11 cellular contexts compared by ENCODE assay signal in genomic region chr20:9323622-9324021, GRCh38.
DNase-seq lines count a peak whose midpoint lies in the region; ATAC-seq and TF ChIP-seq lines count a peak whose summit lies in the region.
"Had no signal": no experiment of that assay in that cellular context is flagged by ENCODE, and none has a peak within 500 bp of the region (broad histone marks: within the 10 kb centered on the region; RNA-seq: fewer than 3 reads in every experiment).

No MANE protein-coding gene starts in this region.

- no peak overlapping the region for H3K27ac ChIP-seq in neuronal stem cell (replicated peaks; ENCODE audit: low read length)
- H3K27ac ChIP-seq: epithelial cell of prostate, thoracic aorta had no signal

- no CpG with 5 or more reads among the region's 4 CpGs for WGBS in neuronal stem cell (ENCODE audit: extremely low coverage in 2 of 2, insufficient read length in 2 of 2, insufficient replicate concordance in 1 of 2), 2 donors

- no peaks in the 10 kb centered on the region for H3K9me3 Mint-ChIP-seq in HFFc6

- no peak overlapping the region for H2BK5ac ChIP-seq in neuronal stem cell (ENCODE audit: low read length)

- no peak overlapping the region for H3K14ac ChIP-seq in neuronal stem cell (ENCODE audit: low read length)

- H3K9me3 ChIP-seq in neuronal stem cell (replicated peaks in 1 of 2; ENCODE audit: control insufficient read depth in 2 of 2, insufficient read depth in 1 of 2, low read depth in 1 of 2, low read length in 2 of 2) = no peaks in the 10 kb centered on the region
- H3K9me3 ChIP-seq: thoracic aorta had no signal

- no peak overlapping the region for H2AFZ ChIP-seq in neuronal stem cell (ENCODE audit: low read length)

- intact Hi-C loops in left colon (cut with DNase I, micrococcal nuclease) = no loop called here

- no peak overlapping the region for H2BK120ac ChIP-seq in neuronal stem cell (ENCODE audit: low read depth, low read length)

- H3K79me1 ChIP-seq in neuronal stem cell (ENCODE audit: low read depth, low read length) = no peaks in the 10 kb centered on the region

- H3K18ac ChIP-seq in neuronal stem cell (ENCODE audit: low read length) = no peak overlapping the region

- no peak overlapping the region for H2BK15ac ChIP-seq in neuronal stem cell (ENCODE audit: low read length)

- H3K27me3 Mint-ChIP-seq in HFFc6 (ENCODE audit: insufficient read depth) = peaks cover 5% of the 10 kb centered on the region; the same call in 1 of the 2 replicates
- H3K27me3 Mint-ChIP-seq: activated naive CD4-positive, alpha-beta T cell treated with anti-CD3 and anti-CD28 coated beads, Interleukin-2, amount 10 ng/mL, durations not matched to agents 7 days and 5 days had no signal

- no peak overlapping the region for H3K27ac Mint-ChIP-seq in HFFc6
- H3K27ac Mint-ChIP-seq: activated naive CD4-positive, alpha-beta T cell treated with anti-CD3 and anti-CD28 coated beads, Interleukin-2, amount 10 ng/mL, durations not matched to agents 7 days and 5 days had no signal

- TF ChIP-seq CTCF in HFFc6 (IDR thresholded peaks at IDR 0.05) (peak; percentile 69), astrocyte of the spinal cord (IDR thresholded peaks at IDR 0.05; ENCODE audit: low read depth, low read length) (peak; percentile 50)

- H2BK12ac ChIP-seq in neuronal stem cell (ENCODE audit: low read length) = no peak overlapping the region

- no peak overlapping the region for H3K9ac ChIP-seq in neuronal stem cell (ENCODE audit: low read depth, low read length, poor library complexity)

- no peak overlapping the region for H3K4ac ChIP-seq in neuronal stem cell (ENCODE audit: low read length)

- H3K4me1 ChIP-seq in neuronal stem cell (ENCODE audit: control insufficient read depth in 2 of 2, insufficient read depth in 1 of 2, low read depth in 1 of 2, low read length in 2 of 2) = peaks cover 4 to 14% of the 10 kb centered on the region in 2 donors

- no peak overlapping the region for H2AK5ac ChIP-seq in neuronal stem cell (ENCODE audit: low read depth, low read length)

- no peak overlapping the region for H4K8ac ChIP-seq in neuronal stem cell (ENCODE audit: low read depth, low read length)

- H3K4me2 ChIP-seq in neuronal stem cell (ENCODE audit: insufficient read depth, low read length, poor library complexity, severe bottlenecking) = no peak overlapping the region

- no peak overlapping the region for H3K4me3 Mint-ChIP-seq in HFFc6
- H3K4me3 Mint-ChIP-seq: activated naive CD4-positive, alpha-beta T cell treated with anti-CD3 and anti-CD28 coated beads, Interleukin-2, amount 10 ng/mL, durations not matched to agents 7 days and 5 days had no signal

- H3K4me1 Mint-ChIP-seq in HFFc6 (ENCODE audit: low read depth) = peaks cover 38% of the 10 kb centered on the region
- H3K4me1 Mint-ChIP-seq: activated naive CD4-positive, alpha-beta T cell treated with anti-CD3 and anti-CD28 coated beads, Interleukin-2, amount 10 ng/mL, durations not matched to agents 7 days and 5 days had no signal

- in situ Hi-C loops in astrocyte of the spinal cord (cut with HindIII; ENCODE audit: low sequenced_read_pairs) = no loop called here

- ATAC-seq in left colon (peak; percentile 43), GM19035 (IDR thresholded peaks at IDR 0.05; ENCODE audit: unreplicated experiment) (no peak)

- no peak overlapping the region for H4K91ac ChIP-seq in neuronal stem cell (ENCODE audit: low read depth, low read length, poor library complexity)

- DNase-seq in ELR (ENCODE audit: low read depth) (peak; percentile 26), HFFc6 (no peak), astrocyte of the spinal cord (ENCODE audit: low read depth, low spot score) (no peak), left colon (no peak), neuronal stem cell (ENCODE audit: low spot score) (no peak), DMS153 treated with DMSO at 0.1 percent for 48 hours (lab: John Stamatoyannopoulos, UW; ENCODE audit: unreplicated experiment) (no peak), globus pallidus (ENCODE audit: low spot score) (no peak)
- DNase-seq: activated naive CD4-positive, alpha-beta T cell treated with anti-CD3 and anti-CD28 coated beads, Interleukin-2, amount 10 ng/mL, durations not matched to agents 7 days and 5 days had no signal

- peaks cover 6% of the 10 kb centered on the region for H3K36me3 Mint-ChIP-seq in HFFc6 (ENCODE audit: low read depth)
- H3K36me3 Mint-ChIP-seq: activated naive CD4-positive, alpha-beta T cell treated with anti-CD3 and anti-CD28 coated beads, Interleukin-2, amount 10 ng/mL, durations not matched to agents 7 days and 5 days had no signal

- no peaks in the 10 kb centered on the region for H3K27me3 ChIP-seq in neuronal stem cell (ENCODE audit: control insufficient read depth in 3 of 3, insufficient read depth in 3 of 3, low read depth in 1 of 3, low read length in 3 of 3)

- H3K4me3 ChIP-seq in astrocyte of the spinal cord (ENCODE audit: low read depth, low read length) (no peak overlapping the region), neuronal stem cell (ENCODE audit: low read length in 2 of 2) (no peak overlapping the region)
- H3K4me3 ChIP-seq: thoracic aorta had no signal

- H3K23ac ChIP-seq in neuronal stem cell (ENCODE audit: low read depth, low read length, poor library complexity) = no peak overlapping the region

- H3K36me3 ChIP-seq in neuronal stem cell (replicated peaks in 1 of 2; ENCODE audit: control insufficient read depth in 2 of 2, insufficient read depth in 2 of 2, low read length in 2 of 2) = no peaks in the 10 kb centered on the region
- H3K36me3 ChIP-seq: thoracic aorta had no signal
